1 cellular context compared by ENCODE assay signal in the genomic region with DNA sequence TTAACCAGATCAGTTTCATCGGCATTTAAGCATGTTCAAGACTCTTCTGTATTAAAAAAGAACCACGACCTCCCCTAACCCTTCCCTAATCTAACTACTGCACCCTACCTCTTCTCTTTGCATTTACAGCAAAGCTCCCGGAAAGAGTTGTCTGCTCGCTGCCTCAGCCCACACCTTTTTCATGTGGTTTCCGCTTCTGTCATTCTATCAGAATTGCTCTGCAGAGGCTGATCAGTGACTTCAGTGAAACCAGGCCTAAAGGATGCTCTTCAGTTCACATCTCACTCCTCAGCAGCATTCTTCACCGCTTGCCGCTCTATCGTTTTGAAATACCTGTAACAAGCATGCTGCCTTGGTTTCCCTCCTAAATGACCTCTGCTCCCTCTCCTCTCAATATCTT.
TF ChIP-seq lines count a peak whose summit lies in the region.

No MANE protein-coding gene starts in this region.

TF ChIP-seq in WTC11, 78 proteins besides CTCF, POLR2A, EP300 and RAD21 (continued from another document):
- TF ChIP-seq SOX15 (CRISPR knock-in tag; IDR thresholded peaks at IDR 0.05) (no peak), PRRX2 (CRISPR knock-in tag; IDR thresholded peaks at IDR 0.05) (no peak)
- TF ChIP-seq, protein P1, sequence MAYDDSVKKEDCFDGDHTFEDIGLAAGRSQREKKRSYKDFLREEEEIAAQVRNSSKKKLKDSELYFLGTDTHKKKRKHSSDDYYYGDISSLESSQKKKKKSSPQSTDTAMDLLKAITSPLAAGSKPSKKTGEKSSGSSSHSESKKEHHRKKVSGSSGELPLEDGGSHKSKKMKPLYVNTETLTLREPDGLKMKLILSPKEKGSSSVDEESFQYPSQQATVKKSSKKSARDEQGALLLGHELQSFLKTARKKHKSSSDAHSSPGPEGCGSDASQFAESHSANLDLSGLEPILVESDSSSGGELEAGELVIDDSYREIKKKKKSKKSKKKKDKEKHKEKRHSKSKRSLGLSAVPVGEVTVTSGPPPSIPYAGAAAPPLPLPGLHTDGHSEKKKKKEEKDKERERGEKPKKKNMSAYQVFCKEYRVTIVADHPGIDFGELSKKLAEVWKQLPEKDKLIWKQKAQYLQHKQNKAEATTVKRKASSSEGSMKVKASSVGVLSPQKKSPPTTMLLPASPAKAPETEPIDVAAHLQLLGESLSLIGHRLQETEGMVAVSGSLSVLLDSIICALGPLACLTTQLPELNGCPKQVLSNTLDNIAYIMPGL (CRISPR knock-in tag; IDR thresholded peaks at IDR 0.05): no peak
- TF ChIP-seq, protein P2, sequence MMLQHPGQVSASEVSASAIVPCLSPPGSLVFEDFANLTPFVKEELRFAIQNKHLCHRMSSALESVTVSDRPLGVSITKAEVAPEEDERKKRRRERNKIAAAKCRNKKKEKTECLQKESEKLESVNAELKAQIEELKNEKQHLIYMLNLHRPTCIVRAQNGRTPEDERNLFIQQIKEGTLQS (CRISPR knock-in tag; conservative IDR thresholded peaks at IDR 0.05): no peak
- TF ChIP-seq, protein P3, sequence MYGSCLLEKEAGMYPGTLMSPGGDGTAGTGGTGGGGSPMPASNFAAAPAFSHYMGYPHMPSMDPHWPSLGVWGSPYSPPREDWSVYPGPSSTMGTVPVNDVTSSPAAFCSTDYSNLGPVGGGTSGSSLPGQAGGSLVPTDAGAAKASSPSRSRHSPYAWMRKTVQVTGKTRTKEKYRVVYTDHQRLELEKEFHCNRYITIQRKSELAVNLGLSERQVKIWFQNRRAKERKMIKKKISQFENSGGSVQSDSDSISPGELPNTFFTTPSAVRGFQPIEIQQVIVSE (CRISPR knock-in tag; IDR thresholded peaks at IDR 0.05; ENCODE audit: borderline replicate concordance): no peak
